1 cellular context compared by ENCODE assay signal in genomic region chr20:33851842-33852466, GRCh38.
TF ChIP-seq lines count a peak whose summit lies in the region.

No MANE protein-coding gene starts in this region.

TF ChIP-seq in GM12878, 131 proteins besides CTCF, POLR2A, EP300 and RAD21:
- TF ChIP-seq MTA3 (IDR thresholded peaks at IDR 0.05; ENCODE audit: borderline replicate concordance, low read length) (no peak), ZNF217 (IDR thresholded peaks at IDR 0.05) (no peak), BHLHE40 (IDR thresholded peaks at IDR 0.05; ENCODE audit: borderline replicate concordance in 1 of 2, low read depth in 2 of 2, low read length in 1 of 2) (0 out of 4 replicates have a peak, but pooled peaks of 1 of the 2 experiments have one; percentile 38), RUNX3 (IDR thresholded peaks at IDR 0.05; ENCODE audit: low read length) (peak; percentile 64)
- TF ChIP-seq, protein P1, sequence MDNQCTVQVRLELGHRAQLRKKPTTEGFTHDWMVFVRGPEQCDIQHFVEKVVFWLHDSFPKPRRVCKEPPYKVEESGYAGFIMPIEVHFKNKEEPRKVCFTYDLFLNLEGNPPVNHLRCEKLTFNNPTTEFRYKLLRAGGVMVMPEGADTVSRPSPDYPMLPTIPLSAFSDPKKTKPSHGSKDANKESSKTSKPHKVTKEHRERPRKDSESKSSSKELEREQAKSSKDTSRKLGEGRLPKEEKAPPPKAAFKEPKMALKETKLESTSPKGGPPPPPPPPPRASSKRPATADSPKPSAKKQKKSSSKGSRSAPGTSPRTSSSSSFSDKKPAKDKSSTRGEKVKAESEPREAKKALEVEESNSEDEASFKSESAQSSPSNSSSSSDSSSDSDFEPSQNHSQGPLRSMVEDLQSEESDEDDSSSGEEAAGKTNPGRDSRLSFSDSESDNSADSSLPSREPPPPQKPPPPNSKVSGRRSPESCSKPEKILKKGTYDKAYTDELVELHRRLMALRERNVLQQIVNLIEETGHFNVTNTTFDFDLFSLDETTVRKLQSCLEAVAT (IDR thresholded peaks at IDR 0.05), result no peak
